In the genomic region with DNA sequence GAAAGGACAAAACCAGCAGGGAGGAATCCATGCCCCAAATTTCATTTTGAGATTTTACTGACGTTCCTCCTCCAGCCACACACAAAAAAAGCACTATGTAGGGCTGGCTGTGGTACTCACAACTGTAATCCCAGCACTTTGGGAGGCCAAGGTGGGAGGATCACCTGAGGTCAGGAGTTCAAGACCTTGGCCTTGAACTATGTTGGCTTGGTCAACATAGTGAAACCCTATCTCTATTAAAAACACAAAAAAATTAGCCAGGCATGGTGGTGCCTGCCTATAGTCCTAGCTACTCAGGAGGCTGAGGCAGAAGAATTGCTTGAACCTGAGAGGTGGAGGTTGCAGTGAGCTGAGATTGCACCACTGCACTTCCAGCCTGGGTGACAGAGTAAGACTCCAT, we compare ENCODE assay signal across 1 cellular context.
TF ChIP-seq lines count a peak whose summit lies in the region.
"Not testable (repeated sequence)": the region's sequence is repeated elsewhere in the genome, so short reads cannot be mapped to it uniquely, and the experiment has no call there.

No MANE protein-coding gene starts in this region.

TF ChIP-seq in HepG2, 621 proteins besides CTCF, POLR2A, EP300 and RAD21:
- peak; percentile 57; the same call in 1 of the 2 replicates for TF ChIP-seq RXRA (CRISPR knock-in tag; IDR thresholded peaks at IDR 0.05)
- TF ChIP-seq FOXA1 (IDR thresholded peaks at IDR 0.05): not testable (repeated sequence)
- peak; percentile 9; the same call in 1 of the 2 replicates for TF ChIP-seq FOXA1 (CRISPR knock-in tag; IDR thresholded peaks at IDR 0.05)
- TF ChIP-seq NR2F2 (IDR thresholded peaks at IDR 0.05; ENCODE audit: borderline replicate concordance, low read depth): peak; percentile 60; the same call in 1 of the 2 replicates
- TF ChIP-seq, protein P1, sequence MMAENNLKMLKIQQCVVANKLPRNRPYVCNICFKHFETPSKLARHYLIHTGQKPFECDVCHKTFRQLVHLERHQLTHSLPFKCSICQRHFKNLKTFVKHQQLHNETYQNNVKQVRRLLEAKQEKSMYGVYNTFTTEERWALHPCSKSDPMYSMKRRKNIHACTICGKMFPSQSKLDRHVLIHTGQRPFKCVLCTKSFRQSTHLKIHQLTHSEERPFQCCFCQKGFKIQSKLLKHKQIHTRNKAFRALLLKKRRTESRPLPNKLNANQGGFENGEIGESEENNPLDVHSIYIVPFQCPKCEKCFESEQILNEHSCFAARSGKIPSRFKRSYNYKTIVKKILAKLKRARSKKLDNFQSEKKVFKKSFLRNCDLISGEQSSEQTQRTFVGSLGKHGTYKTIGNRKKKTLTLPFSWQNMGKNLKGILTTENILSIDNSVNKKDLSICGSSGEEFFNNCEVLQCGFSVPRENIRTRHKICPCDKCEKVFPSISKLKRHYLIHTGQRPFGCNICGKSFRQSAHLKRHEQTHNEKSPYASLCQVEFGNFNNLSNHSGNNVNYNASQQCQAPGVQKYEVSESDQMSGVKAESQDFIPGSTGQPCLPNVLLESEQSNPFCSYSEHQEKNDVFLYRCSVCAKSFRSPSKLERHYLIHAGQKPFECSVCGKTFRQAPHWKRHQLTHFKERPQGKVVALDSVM (CRISPR knock-in tag; IDR thresholded peaks at IDR 0.05): peak; percentile 80
- TF ChIP-seq, protein P2, sequence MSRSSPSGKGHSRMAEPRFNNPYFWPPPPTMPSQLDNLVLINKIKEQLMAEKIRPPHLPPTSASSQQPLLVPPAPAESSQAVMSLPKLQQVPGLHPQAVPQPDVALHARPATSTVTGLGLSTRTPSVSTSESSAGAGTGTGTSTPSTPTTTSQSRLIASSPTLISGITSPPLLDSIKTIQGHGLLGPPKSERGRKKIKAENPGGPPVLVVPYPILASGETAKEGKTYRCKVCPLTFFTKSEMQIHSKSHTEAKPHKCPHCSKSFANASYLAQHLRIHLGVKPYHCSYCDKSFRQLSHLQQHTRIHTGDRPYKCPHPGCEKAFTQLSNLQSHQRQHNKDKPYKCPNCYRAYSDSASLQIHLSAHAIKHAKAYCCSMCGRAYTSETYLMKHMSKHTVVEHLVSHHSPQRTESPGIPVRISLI (CRISPR knock-in tag; IDR thresholded peaks at IDR 0.05; ENCODE audit: borderline replicate concordance): peak; percentile 48; the same call in 1 of the 2 replicates
- peak; percentile 79 for TF ChIP-seq RARA (CRISPR knock-in tag; IDR thresholded peaks at IDR 0.05)
- peak; percentile 76; the same call in 1 of the 2 replicates for TF ChIP-seq SIX1 (CRISPR knock-in tag; IDR thresholded peaks at IDR 0.05; ENCODE audit: borderline replicate concordance)
- TF ChIP-seq HNF4A (CRISPR knock-in tag; IDR thresholded peaks at IDR 0.05): 0 out of 2 replicates have a peak, but pooled peaks have one; percentile 6
- peak; percentile 37; the same call in 1 of the 2 replicates for TF ChIP-seq FOSL2 (CRISPR knock-in tag; IDR thresholded peaks at IDR 0.05)
- peak; percentile 73 for TF ChIP-seq NR2F6 (IDR thresholded peaks at IDR 0.05)
- TF ChIP-seq NR2F6 (CRISPR knock-in tag; IDR thresholded peaks at IDR 0.05): peak; percentile 83
- 0 out of 2 replicates have a peak, but pooled peaks have one; percentile 29 for TF ChIP-seq GFI1 (CRISPR knock-in tag; IDR thresholded peaks at IDR 0.05; ENCODE audit: borderline replicate concordance)
- TF ChIP-seq SALL1 (CRISPR knock-in tag; IDR thresholded peaks at IDR 0.05): peak; percentile 47; the same call in 1 of the 2 replicates
- TF ChIP-seq NR2F1 (CRISPR knock-in tag; IDR thresholded peaks at IDR 0.05): peak; percentile 49 to 87; a peak in 3 of 4 replicates
